ENCODE assay signal across 26 cellular contexts in genomic region chrX:79721234-79721633, GRCh38.
DNase-seq lines count a peak whose midpoint lies in the region; ATAC-seq, FAIRE-seq and TF ChIP-seq lines count a peak whose summit lies in the region.
"Had no signal": no experiment of that assay in that cellular context is flagged by ENCODE, and none has a peak within 500 bp of the region (broad histone marks: within the 10 kb centered on the region; RNA-seq: fewer than 3 reads in every experiment).

No MANE protein-coding gene starts in this region.

- no peak overlapping the region for H3K4me2 ChIP-seq in HepG2 (ENCODE audit: low read depth, low read length)
- H3K4me2 ChIP-seq: A549, BLaER1 had no signal

- no peaks in the 10 kb centered on the region for H3K79me2 ChIP-seq in HepG2 (ENCODE audit: insufficient read depth, low read length)

- in situ Hi-C loops in HepG2 (cut with HindIII; ENCODE audit: extremely low pct_ligation_motif_present, low pct_unique_long_range_greater_than_20kb): no loop called here

- intact Hi-C loops in right lobe of liver (cut with DNase I): no loop called here
- intact Hi-C loops in HepG2 (cut with micrococcal nuclease; ENCODE audit: unreplicated experiment): no loop called here
- intact Hi-C loops in left lung (cut with DNase I): no loop called here
- intact Hi-C loops in spleen (cut with DNase I; ENCODE audit: low total_unique reads): no loop called here

- H3K9ac ChIP-seq in HepG2 (ENCODE audit: insufficient read depth, low read depth, low read length): no peak overlapping the region
- H3K9ac ChIP-seq: BLaER1 had no signal

- TF ChIP-seq EP300 in HepG2 (IDR thresholded peaks at IDR 0.05; ENCODE audit: low read depth in 2 of 2, low read length in 2 of 2) (no peak), HepG2 (CRISPR knock-in tag; IDR thresholded peaks at IDR 0.05; ENCODE audit: borderline replicate concordance) (no peak)

- CTCF ChIA-PET in HepG2 (lab: Yijun Ruan, JAX; ENCODE audit: low intra/inter-chr PET ratio, low total read pairs): no interaction called here

- BruUV-seq in HepG2 (replicated peaks; lab: Mats Ljungman, UMichigan): no TSS peak

- POLR2A ChIA-PET in HepG2 (lab: Yijun Ruan, JAX): no interaction called here

- H3K36me3 ChIP-seq in right lobe of liver: no peaks in the 10 kb centered on the region
- no peaks in the 10 kb centered on the region for H3K36me3 ChIP-seq in HepG2 (replicated peaks in 1 of 2; ENCODE audit: control insufficient read depth in 1 of 2, insufficient read depth in 2 of 2, low read length in 2 of 2)
- H3K36me3 ChIP-seq in left lung: no peaks in the 10 kb centered on the region
- no peaks in the 10 kb centered on the region for H3K36me3 ChIP-seq in spleen
- H3K36me3 ChIP-seq: BE2C, BLaER1 had no signal

- no peak for FAIRE-seq in HepG2 (lab: Jason Lieb, UNC)
- FAIRE-seq: A549, GM12878, GM12892, GM18507 had no signal

- H3K27ac ChIP-seq in right lobe of liver (no peak overlapping the region), HepG2 (ENCODE audit: extremely low read length, insufficient read depth, low read length) (no peak overlapping the region), left lung (no peak overlapping the region), spleen (no peak overlapping the region)
- H3K27ac ChIP-seq: 22Rv1, A549, BLaER1 had no signal

- TF ChIP-seq RAD21 in HepG2 (CRISPR knock-in tag; IDR thresholded peaks at IDR 0.05): no peak

- no peak overlapping the region for H3K4me3 ChIP-seq in right lobe of liver
- no peak overlapping the region for H3K4me3 ChIP-seq in HepG2 (replicated peaks in 1 of 3; ENCODE audit: insufficient read depth in 1 of 3, low read depth in 2 of 3, low read length in 3 of 3)
- H3K4me3 ChIP-seq in left lung: no peak overlapping the region
- no peak overlapping the region for H3K4me3 ChIP-seq in spleen
- H3K4me3 ChIP-seq: A549, BLaER1, GM12878 had no signal

- no peak overlapping the region for H2AFZ ChIP-seq in HepG2 (ENCODE audit: low read length)

- H3K4me1 ChIP-seq in right lobe of liver (peaks cover 0 to 10% (median 0%) of the 10 kb centered on the region in 4 donors), HepG2 (ENCODE audit: insufficient read depth, low read length) (no peaks in the 10 kb centered on the region), left lung (no peaks in the 10 kb centered on the region), spleen (no peaks in the 10 kb centered on the region)
- H3K4me1 ChIP-seq: A549, BE2C, BLaER1 had no signal

- TF ChIP-seq POLR2A in right lobe of liver (IDR thresholded peaks at IDR 0.05): no peak
- no peak for TF ChIP-seq POLR2A in HepG2 (IDR thresholded peaks at IDR 0.05; ENCODE audit: insufficient read depth in 1 of 2, low read depth in 2 of 2, low read length in 2 of 2)
- TF ChIP-seq POLR2A in spleen (IDR thresholded peaks at IDR 0.05): no peak

- H4K20me1 ChIP-seq in HepG2 (ENCODE audit: insufficient read depth, low read length): no peaks in the 10 kb centered on the region

- TF ChIP-seq CTCF in right lobe of liver (IDR thresholded peaks at IDR 0.05): no peak
- TF ChIP-seq CTCF in HepG2 (CRISPR knock-in tag; IDR thresholded peaks at IDR 0.05): no peak
- TF ChIP-seq CTCF in left lung (IDR thresholded peaks at IDR 0.05): no peak
- TF ChIP-seq CTCF in spleen (IDR thresholded peaks at IDR 0.05 in 8 of 11, conservative IDR thresholded peaks at IDR 0.05 in 3 of 11): no peak

- H3K9me3 ChIP-seq in right lobe of liver (no peaks in the 10 kb centered on the region), HepG2 (ENCODE audit: low read length) (peaks cover 34% of the 10 kb centered on the region; the same call in 1 of the 2 replicates), left lung (no peaks in the 10 kb centered on the region), spleen (no peaks in the 10 kb centered on the region)
- H3K9me3 ChIP-seq: A549, BE2C, BLaER1 had no signal

- ATAC-seq in right lobe of liver (peak in 3 of 4 donors; percentile 6 to 35 (median 33)), HepG2 (no peak), left lung (peak; percentile 54)
- ATAC-seq: A549, GM12878 had no signal

- DNase-seq in right lobe of liver (peak in 1 of 3 donors; percentile 33), HepG2 (ENCODE audit: low spot score) (no peak), left lung (no peak), spleen (peak; percentile 41), T1000 (lab: John Stamatoyannopoulos, UW) (no peak), AG08395 (ENCODE audit: low spot score) (no peak)
- DNase-seq in effector CD8-positive, alpha-beta T cell (lab: John Stamatoyannopoulos, UW): no peak
- DNase-seq: BE2C; C1 segment of cervical spinal cord; CD4-positive, alpha-beta memory T cell; CD4-positive, CD25-positive, alpha-beta regulatory T cell; CD8-positive, alpha-beta memory T cell; COR-L47; DMS 273 treated with DMSO at 0.1 percent for 48 hours; DMS153; DMS53; DMS79; DND-41; EL; GDM1 had no signal

- WGBS in right lobe of liver (ENCODE audit: insufficient coverage, low coverage, low lambda C conversion rate, missing lambda C conversion rate): 4% methylated on average over 3 of the region's 3 CpGs
- WGBS in HepG2 (ENCODE audit: low lambda C conversion rate): 14% methylated on average over 1 of the region's 3 CpGs
- 44 to 55% (median 51%) methylated on average over 3 of the region's 3 CpGs for WGBS in spleen, 5 donors

- H3K27me3 ChIP-seq in right lobe of liver: peaks cover 0 to 6% of the 10 kb centered on the region in 2 donors
- H3K27me3 ChIP-seq in HepG2 (ENCODE audit: control insufficient read depth in 1 of 2, insufficient read depth in 2 of 2, low read length in 2 of 2): no peaks in the 10 kb centered on the region
- H3K27me3 ChIP-seq in left lung: no peaks in the 10 kb centered on the region
- no peaks in the 10 kb centered on the region for H3K27me3 ChIP-seq in spleen (replicated peaks in 1 of 7)
- H3K27me3 ChIP-seq: BE2C had no signal

TF ChIP-seq in HepG2, 621 proteins besides CTCF, POLR2A, EP300 and RAD21:
- TF ChIP-seq PLRG1 (conservative IDR thresholded peaks at IDR 0.05) (no peak), ZNF18 (CRISPR knock-in tag; IDR thresholded peaks at IDR 0.05; ENCODE audit: insufficient replicate concordance) (no peak), NR2F2 (IDR thresholded peaks at IDR 0.05; ENCODE audit: borderline replicate concordance, low read depth) (no peak), SETDB1 (CRISPR knock-in tag; IDR thresholded peaks at IDR 0.05; ENCODE audit: borderline replicate concordance) (no peak)
- TF ChIP-seq, protein P1, sequence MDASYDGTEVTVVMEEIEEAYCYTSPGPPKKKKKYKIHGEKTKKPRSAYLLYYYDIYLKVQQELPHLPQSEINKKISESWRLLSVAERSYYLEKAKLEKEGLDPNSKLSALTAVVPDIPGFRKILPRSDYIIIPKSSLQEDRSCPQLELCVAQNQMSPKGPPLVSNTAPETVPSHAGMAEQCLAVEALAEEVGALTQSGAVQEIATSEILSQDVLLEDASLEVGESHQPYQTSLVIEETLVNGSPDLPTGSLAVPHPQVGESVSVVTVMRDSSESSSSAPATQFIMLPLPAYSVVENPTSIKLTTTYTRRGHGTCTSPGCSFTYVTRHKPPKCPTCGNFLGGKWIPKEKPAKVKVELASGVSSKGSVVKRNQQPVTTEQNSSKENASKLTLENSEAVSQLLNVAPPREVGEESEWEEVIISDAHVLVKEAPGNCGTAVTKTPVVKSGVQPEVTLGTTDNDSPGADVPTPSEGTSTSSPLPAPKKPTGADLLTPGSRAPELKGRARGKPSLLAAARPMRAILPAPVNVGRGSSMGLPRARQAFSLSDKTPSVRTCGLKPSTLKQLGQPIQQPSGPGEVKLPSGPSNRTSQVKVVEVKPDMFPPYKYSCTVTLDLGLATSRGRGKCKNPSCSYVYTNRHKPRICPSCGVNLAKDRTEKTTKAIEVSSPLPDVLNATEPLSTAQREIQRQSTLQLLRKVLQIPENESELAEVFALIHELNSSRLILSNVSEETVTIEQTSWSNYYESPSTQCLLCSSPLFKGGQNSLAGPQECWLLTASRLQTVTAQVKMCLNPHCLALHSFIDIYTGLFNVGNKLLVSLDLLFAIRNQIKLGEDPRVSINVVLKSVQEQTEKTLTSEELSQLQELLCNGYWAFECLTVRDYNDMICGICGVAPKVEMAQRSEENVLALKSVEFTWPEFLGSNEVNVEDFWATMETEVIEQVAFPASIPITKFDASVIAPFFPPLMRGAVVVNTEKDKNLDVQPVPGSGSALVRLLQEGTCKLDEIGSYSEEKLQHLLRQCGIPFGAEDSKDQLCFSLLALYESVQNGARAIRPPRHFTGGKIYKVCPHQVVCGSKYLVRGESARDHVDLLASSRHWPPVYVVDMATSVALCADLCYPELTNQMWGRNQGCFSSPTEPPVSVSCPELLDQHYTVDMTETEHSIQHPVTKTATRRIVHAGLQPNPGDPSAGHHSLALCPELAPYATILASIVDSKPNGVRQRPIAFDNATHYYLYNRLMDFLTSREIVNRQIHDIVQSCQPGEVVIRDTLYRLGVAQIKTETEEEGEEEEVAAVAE (CRISPR knock-in tag; IDR thresholded peaks at IDR 0.05; ENCODE audit: borderline replicate concordance): no peak
- TF ChIP-seq, protein P2, sequence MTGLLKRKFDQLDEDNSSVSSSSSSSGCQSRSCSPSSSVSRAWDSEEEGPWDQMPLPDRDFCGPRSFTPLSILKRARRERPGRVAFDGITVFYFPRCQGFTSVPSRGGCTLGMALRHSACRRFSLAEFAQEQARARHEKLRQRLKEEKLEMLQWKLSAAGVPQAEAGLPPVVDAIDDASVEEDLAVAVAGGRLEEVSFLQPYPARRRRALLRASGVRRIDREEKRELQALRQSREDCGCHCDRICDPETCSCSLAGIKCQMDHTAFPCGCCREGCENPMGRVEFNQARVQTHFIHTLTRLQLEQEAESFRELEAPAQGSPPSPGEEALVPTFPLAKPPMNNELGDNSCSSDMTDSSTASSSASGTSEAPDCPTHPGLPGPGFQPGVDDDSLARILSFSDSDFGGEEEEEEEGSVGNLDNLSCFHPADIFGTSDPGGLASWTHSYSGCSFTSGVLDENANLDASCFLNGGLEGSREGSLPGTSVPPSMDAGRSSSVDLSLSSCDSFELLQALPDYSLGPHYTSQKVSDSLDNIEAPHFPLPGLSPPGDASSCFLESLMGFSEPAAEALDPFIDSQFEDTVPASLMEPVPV (CRISPR knock-in tag; IDR thresholded peaks at IDR 0.05): no peak
TF ChIP-seq in HepG2: peak in this region for 0.
